Comparison of ENCODE assay signal across 23 cellular contexts in genomic region chr3:194956697-194957396, GRCh38.
A peak's percentile ranks its signal among the peaks of the same experiment; 100 is the strongest.
DNase-seq lines count a peak whose midpoint lies in the region; ATAC-seq and TF ChIP-seq lines count a peak whose summit lies in the region.
"Had no signal": no experiment of that assay in that cellular context is flagged by ENCODE, and none has a peak within 500 bp of the region (broad histone marks: within the 10 kb centered on the region; RNA-seq: fewer than 3 reads in every experiment).

No MANE protein-coding gene starts in this region.

- ATAC-seq in activated CD8-positive, alpha-beta memory T cell treated with anti-CD3 and anti-CD28 coated beads, Interleukin-2, amount 10 ng/mL, durations not matched to agents 7 days and 5 days, result no peak
- ATAC-seq in left ventricle myocardium superior, result peak; percentile 74
- no peak for ATAC-seq in psoas muscle

- H3K27ac Mint-ChIP-seq in activated CD8-positive, alpha-beta memory T cell treated with anti-CD3 and anti-CD28 coated beads, Interleukin-2, amount 10 ng/mL, durations not matched to agents 7 days and 5 days, result no peak overlapping the region
- no peak overlapping the region for H3K27ac Mint-ChIP-seq in activated naive CD8-positive, alpha-beta T cell treated with anti-CD3 and anti-CD28 coated beads for 36 hours
- H3K27ac Mint-ChIP-seq: CD4-positive, alpha-beta T cell had no signal

- no peaks in the 10 kb centered on the region for H3K36me3 ChIP-seq in psoas muscle (ENCODE audit: insufficient read depth in 1 of 2, low read depth in 1 of 2)
- H3K36me3 ChIP-seq: BLaER1, SJSA1 had no signal

- H3K4me3 Mint-ChIP-seq in activated CD8-positive, alpha-beta memory T cell treated with anti-CD3 and anti-CD28 coated beads, Interleukin-2, amount 10 ng/mL, durations not matched to agents 7 days and 5 days, result no peak overlapping the region
- H3K4me3 Mint-ChIP-seq in activated naive CD8-positive, alpha-beta T cell treated with anti-CD3 and anti-CD28 coated beads for 36 hours, result no peak overlapping the region
- H3K4me3 Mint-ChIP-seq: CD4-positive, alpha-beta T cell had no signal

- H3K4me1 ChIP-seq in psoas muscle, result peaks cover 9% of the 10 kb centered on the region
- H3K4me1 ChIP-seq: SJSA1 had no signal

- peak; percentile 28 for DNase-seq in activated CD8-positive, alpha-beta memory T cell treated with anti-CD3 and anti-CD28 coated beads for 24 hours
- DNase-seq in activated CD8-positive, alpha-beta memory T cell treated with anti-CD3 and anti-CD28 coated beads, Interleukin-2, amount 10 ng/mL, durations not matched to agents 7 days and 5 days, result no peak
- DNase-seq in cerebellar cortex (ENCODE audit: low spot score) (peak; percentile 84), left ventricle myocardium superior (peak; percentile 57), ureter (ENCODE audit: low spot score) (peak; percentile 43), psoas muscle (no peak), Kasumi-1 (lab: John Stamatoyannopoulos, UW) (no peak)
- no peak for DNase-seq in activated naive CD8-positive, alpha-beta T cell treated with anti-CD3 and anti-CD28 coated beads for 36 hours
- DNase-seq: ACHN; CD4-positive, alpha-beta T cell; COR-L47; DMS79; H7; KBM-7; NCI-H1105; NCI-H146; NCI-H2029; NCI-H2227 treated with DMSO at 0.1 percent for 48 hours; NCI-H510A treated with DMSO at 0.1 percent for 48 hours; NCI-H748 treated with DMSO at 0.1 percent for 48 hours had no signal

- H3K27me3 Mint-ChIP-seq in activated CD8-positive, alpha-beta memory T cell treated with anti-CD3 and anti-CD28 coated beads, Interleukin-2, amount 10 ng/mL, durations not matched to agents 7 days and 5 days, result no peaks in the 10 kb centered on the region
- H3K27me3 Mint-ChIP-seq in activated naive CD8-positive, alpha-beta T cell treated with anti-CD3 and anti-CD28 coated beads for 36 hours, result no peaks in the 10 kb centered on the region
- H3K27me3 Mint-ChIP-seq: CD4-positive, alpha-beta T cell had no signal

- H3K9me3 ChIP-seq in psoas muscle, result no peaks in the 10 kb centered on the region
- H3K9me3 ChIP-seq: BLaER1, SJSA1 had no signal

- no peaks in the 10 kb centered on the region for H3K4me1 Mint-ChIP-seq in activated CD8-positive, alpha-beta memory T cell treated with anti-CD3 and anti-CD28 coated beads, Interleukin-2, amount 10 ng/mL, durations not matched to agents 7 days and 5 days
- no peaks in the 10 kb centered on the region for H3K4me1 Mint-ChIP-seq in activated naive CD8-positive, alpha-beta T cell treated with anti-CD3 and anti-CD28 coated beads for 36 hours

- intact Hi-C loops in left ventricle myocardium superior (cut with micrococcal nuclease) (no loop called here), psoas muscle (cut with DNase I) (no loop called here)

- H3K4me3 ChIP-seq in psoas muscle, result no peak overlapping the region
- H3K4me3 ChIP-seq: BLaER1, SJSA1 had no signal

- no peak overlapping the region for H3K27ac ChIP-seq in psoas muscle
- H3K27ac ChIP-seq: 22Rv1, BLaER1, SJSA1 had no signal

- H3K36me3 Mint-ChIP-seq in activated CD8-positive, alpha-beta memory T cell treated with anti-CD3 and anti-CD28 coated beads, Interleukin-2, amount 10 ng/mL, durations not matched to agents 7 days and 5 days, result no peaks in the 10 kb centered on the region
- H3K36me3 Mint-ChIP-seq in activated naive CD8-positive, alpha-beta T cell treated with anti-CD3 and anti-CD28 coated beads for 36 hours, result no peaks in the 10 kb centered on the region

- H3K9me3 Mint-ChIP-seq in activated CD8-positive, alpha-beta memory T cell treated with anti-CD3 and anti-CD28 coated beads, Interleukin-2, amount 10 ng/mL, durations not matched to agents 7 days and 5 days (ENCODE audit: low read depth), result no peaks in the 10 kb centered on the region
- H3K9me3 Mint-ChIP-seq in activated naive CD8-positive, alpha-beta T cell treated with anti-CD3 and anti-CD28 coated beads for 36 hours, result no peaks in the 10 kb centered on the region
- H3K9me3 Mint-ChIP-seq: CD4-positive, alpha-beta T cell had no signal

- no peaks in the 10 kb centered on the region for H3K27me3 ChIP-seq in psoas muscle (ENCODE audit: insufficient read depth in 3 of 3, low read length in 2 of 3)
- H3K27me3 ChIP-seq: BLaER1, SJSA1 had no signal

- TF ChIP-seq CTCF in psoas muscle (IDR thresholded peaks at IDR 0.05), result no peak

- WGBS in psoas muscle, 3 donors, result 76 to 82% (median 80%) methylated on average over 17 of the region's 17 CpGs

- CTCF ChIA-PET in activated CD8-positive, alpha-beta memory T cell treated with anti-CD3 and anti-CD28 coated beads, Interleukin-2, amount 10 ng/mL, durations not matched to agents 7 days and 5 days (lab: Charles Lee), result no interaction called here

Comparison
In these comparisons a context has a peak if more than half of its experiments do, and no peak if none do; other contexts are left out.
1. DNase-seq: peak in activated CD8-positive, alpha-beta memory T cell treated with anti-CD3 and anti-CD28 coated beads for 24 hours (single experiment), cerebellar cortex (single experiment), left ventricle myocardium superior (single experiment) and ureter (single experiment); none in activated CD8-positive, alpha-beta memory T cell treated with anti-CD3 and anti-CD28 coated beads, Interleukin-2, amount 10 ng/mL, durations not matched to agents 7 days and 5 days (single experiment), psoas muscle (0 of 2), activated naive CD8-positive, alpha-beta T cell treated with anti-CD3 and anti-CD28 coated beads for 36 hours (single experiment) and Kasumi-1 (0 of 2).